In the genomic region with DNA sequence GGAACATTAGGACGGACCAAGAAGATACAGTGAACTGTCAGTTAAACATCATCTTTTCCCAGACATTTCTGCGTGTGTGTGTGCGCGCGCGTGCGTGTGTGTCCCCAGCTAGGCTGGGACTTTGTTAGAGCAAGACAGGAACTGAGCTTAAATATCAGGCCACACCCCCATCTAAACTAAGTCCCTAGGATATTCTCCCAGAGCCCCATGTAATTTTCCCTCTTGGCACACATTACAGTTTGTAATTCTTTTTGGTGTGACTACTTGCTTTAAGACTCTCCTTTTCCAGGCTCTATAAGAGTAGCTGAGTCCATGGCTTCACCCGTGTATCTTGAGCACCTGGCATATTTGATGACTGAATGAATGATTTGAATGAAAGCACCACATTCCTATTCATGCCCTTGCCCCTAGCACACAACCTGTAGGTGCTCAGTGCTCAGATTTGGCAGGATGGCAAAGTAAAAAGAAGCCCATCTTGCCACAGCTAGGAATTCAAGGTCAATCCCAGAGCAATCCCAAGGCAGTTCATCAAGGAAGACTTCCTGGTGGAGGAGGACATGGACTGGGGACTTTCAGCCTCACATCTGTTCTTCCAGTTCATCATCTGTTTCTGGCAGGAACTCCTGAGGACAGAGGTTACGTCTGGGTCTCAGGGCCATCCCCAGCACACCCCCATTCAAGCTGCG, we compare ENCODE assay signal across 11 cellular contexts.
DNase-seq lines count a peak whose midpoint lies in the region; ATAC-seq and TF ChIP-seq lines count a peak whose summit lies in the region.
"Had no signal": no experiment of that assay in that cellular context is flagged by ENCODE, and none has a peak within 500 bp of the region (broad histone marks: within the 10 kb centered on the region; RNA-seq: fewer than 3 reads in every experiment).

No MANE protein-coding gene starts in this region.

- H3K4me1 ChIP-seq in A673 (ENCODE audit: insufficient read depth, low read length, poor library complexity, severe bottlenecking): peaks cover 39% of the 10 kb centered on the region
- H3K4me1 ChIP-seq in neutrophil (ENCODE audit: control insufficient read depth in 1 of 2, insufficient read depth in 1 of 2, low read depth in 1 of 2, low read length in 1 of 2): peaks cover 20 to 22% of the 10 kb centered on the region in 2 experiments

- no peak for ATAC-seq in HG02852 (IDR thresholded peaks at IDR 0.05; ENCODE audit: unreplicated experiment)

- DNase-seq in A673 (ENCODE audit: low spot score) (no peak), epithelial cell of prostate (ENCODE audit: low read depth, low spot score) (no peak), RPMI8226 (no peak), HuH-7.5 (ENCODE audit: low spot score) (no peak), A172 (ENCODE audit: low spot score) (no peak)
- DNase-seq: activated T-cell treated with anti-CD3 and anti-CD28 coated beads, Interleukin-2, amount 50 U/mL, for 4 hours; effector CD4-positive, alpha-beta T cell had no signal

- H3K36me3 ChIP-seq in A673 (ENCODE audit: insufficient read depth, low read length, poor library complexity, severe bottlenecking) (no peaks in the 10 kb centered on the region), neutrophil (no peaks in the 10 kb centered on the region)

- intact Hi-C loops in A673 (cut with micrococcal nuclease; ENCODE audit: unreplicated experiment): no loop called here

- TF ChIP-seq CTCF in A673 (conservative IDR thresholded peaks at IDR 0.05; ENCODE audit: low read depth, low read length): no peak
- TF ChIP-seq CTCF in neutrophil (IDR thresholded peaks at IDR 0.05): no peak

- H3K27ac ChIP-seq in A673 (ENCODE audit: low read depth, low read length, poor library complexity, severe bottlenecking) (peak overlapping the region; percentile 56), epithelial cell of prostate (peak overlapping the region; percentile 100), neutrophil (peak overlapping the region; percentile 68)
- H3K27ac ChIP-seq: KMS-11 had no signal

- H3K9me3 ChIP-seq in A673 (ENCODE audit: low read depth, low read length, poor library complexity, severe bottlenecking): no peaks in the 10 kb centered on the region
- no peaks in the 10 kb centered on the region for H3K9me3 ChIP-seq in neutrophil

- H3K27me3 ChIP-seq in A673 (replicated peaks; ENCODE audit: insufficient read depth, low read depth, low read length, poor library complexity) (no peaks in the 10 kb centered on the region), neutrophil (peaks cover 19% of the 10 kb centered on the region)

- CTCF ChIA-PET in A673 (lab: Charles Lee): interaction anchor here (1.2 to 1.4 kb wide), 2 partner anchors 16 to 288 kb away, joined by 4 to 6 read pairs; a partner anchor contains a TSS

- no peak overlapping the region for H3K4me3 ChIP-seq in A673 (ENCODE audit: low read depth, low read length, poor library complexity, severe bottlenecking)
- H3K4me3 ChIP-seq in neutrophil (ENCODE audit: low read depth in 1 of 2, low read length in 1 of 2): peak overlapping the region; percentile 28 to 33

- POLR2A ChIA-PET in A673 (lab: Charles Lee; ENCODE audit: low non-redundant PET): no interaction called here

- no TSS peak for BruUV-seq in A673 (replicated peaks; lab: Mats Ljungman, UMichigan)

TF ChIP-seq in PFSK-1, 5 proteins besides CTCF, POLR2A, EP300 and RAD21:
- TF ChIP-seq, protein P1, sequence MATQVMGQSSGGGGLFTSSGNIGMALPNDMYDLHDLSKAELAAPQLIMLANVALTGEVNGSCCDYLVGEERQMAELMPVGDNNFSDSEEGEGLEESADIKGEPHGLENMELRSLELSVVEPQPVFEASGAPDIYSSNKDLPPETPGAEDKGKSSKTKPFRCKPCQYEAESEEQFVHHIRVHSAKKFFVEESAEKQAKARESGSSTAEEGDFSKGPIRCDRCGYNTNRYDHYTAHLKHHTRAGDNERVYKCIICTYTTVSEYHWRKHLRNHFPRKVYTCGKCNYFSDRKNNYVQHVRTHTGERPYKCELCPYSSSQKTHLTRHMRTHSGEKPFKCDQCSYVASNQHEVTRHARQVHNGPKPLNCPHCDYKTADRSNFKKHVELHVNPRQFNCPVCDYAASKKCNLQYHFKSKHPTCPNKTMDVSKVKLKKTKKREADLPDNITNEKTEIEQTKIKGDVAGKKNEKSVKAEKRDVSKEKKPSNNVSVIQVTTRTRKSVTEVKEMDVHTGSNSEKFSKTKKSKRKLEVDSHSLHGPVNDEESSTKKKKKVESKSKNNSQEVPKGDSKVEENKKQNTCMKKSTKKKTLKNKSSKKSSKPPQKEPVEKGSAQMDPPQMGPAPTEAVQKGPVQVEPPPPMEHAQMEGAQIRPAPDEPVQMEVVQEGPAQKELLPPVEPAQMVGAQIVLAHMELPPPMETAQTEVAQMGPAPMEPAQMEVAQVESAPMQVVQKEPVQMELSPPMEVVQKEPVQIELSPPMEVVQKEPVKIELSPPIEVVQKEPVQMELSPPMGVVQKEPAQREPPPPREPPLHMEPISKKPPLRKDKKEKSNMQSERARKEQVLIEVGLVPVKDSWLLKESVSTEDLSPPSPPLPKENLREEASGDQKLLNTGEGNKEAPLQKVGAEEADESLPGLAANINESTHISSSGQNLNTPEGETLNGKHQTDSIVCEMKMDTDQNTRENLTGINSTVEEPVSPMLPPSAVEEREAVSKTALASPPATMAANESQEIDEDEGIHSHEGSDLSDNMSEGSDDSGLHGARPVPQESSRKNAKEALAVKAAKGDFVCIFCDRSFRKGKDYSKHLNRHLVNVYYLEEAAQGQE (IDR thresholded peaks at IDR 0.05; ENCODE audit: insufficient read depth in 1 of 2, low read depth in 2 of 2, low read length in 2 of 2): peak in 1 of 2 experiments; percentile 50; a peak in 2 of 4 replicates
- TF ChIP-seq POLR2AphosphoS5 (IDR thresholded peaks at IDR 0.05; ENCODE audit: low read depth, low read length) (0 out of 2 replicates have a peak, but pooled peaks have one; percentile 30), TAF1 (IDR thresholded peaks at IDR 0.05; ENCODE audit: borderline replicate concordance, insufficient read depth, low read length) (no peak)
TF ChIP-seq in PFSK-1: peak in this region for 2.
